Comparison of ENCODE assay signal across 1 cellular context in genomic region chr2:169514758-169515157, GRCh38. TPM values are rescaled to one million over a fixed set of nuclear protein-coding genes. Genes with fewer than 3 reads are reported as not detected.
"Had no signal": no experiment of that assay in that cellular context is flagged by ENCODE, and none has a peak within 500 bp of the region (broad histone marks: within the 10 kb centered on the region; RNA-seq: fewer than 3 reads in every experiment).

No MANE protein-coding gene starts in this region.

RNA-seq across cellular contexts. Expression of gene KLHL41, which starts 5.3 kb away (rescaled TPM):
- total RNA-seq: HT-29 had no signal
